23 cellular contexts compared by ENCODE assay signal in the genomic region with DNA sequence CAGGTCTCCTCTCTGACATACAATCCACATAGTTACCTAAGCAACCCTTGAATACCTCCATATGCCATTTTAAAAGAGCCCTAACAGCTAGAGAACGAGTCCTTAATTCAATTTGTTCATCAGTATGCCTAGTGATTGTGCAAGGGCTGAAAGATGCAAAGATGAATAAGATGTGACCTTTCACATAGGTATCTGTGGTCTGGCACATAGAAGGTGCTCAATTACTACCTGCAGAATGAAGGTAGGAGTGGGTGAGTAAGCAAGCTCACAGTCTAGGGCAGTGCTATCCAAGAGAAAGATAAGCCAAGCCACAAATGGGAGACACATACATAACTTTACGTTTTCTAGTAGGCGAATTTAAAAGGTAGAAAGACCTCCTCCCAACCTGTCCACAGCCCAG.
"Had no signal": no experiment of that assay in that cellular context is flagged by ENCODE, and none has a peak within 500 bp of the region (broad histone marks: within the 10 kb centered on the region; RNA-seq: fewer than 3 reads in every experiment).

No MANE protein-coding gene starts in this region.

- H3K4me3 ChIP-seq: colonic mucosa, gastrocnemius medialis, heart right ventricle, left ventricle myocardium inferior, lower lobe of right lung, pancreas, tibial artery, upper lobe of right lung, vagina had no signal

- H3K27me3 ChIP-seq: colonic mucosa, gastrocnemius medialis, heart right ventricle, pancreas, tibial artery, upper lobe of right lung, vagina had no signal

- DNase-seq: colonic mucosa; dermis blood vessel endothelial cell; endodermal cell; gastrocnemius medialis; heart right ventricle; hypothalamus; left cardiac atrium; left ventricle myocardium inferior; lower lobe of right lung; mesenchymal stem cell; midbrain; occipital lobe; pancreas; right cardiac atrium; small intestine; stimulated activated CD4-positive, alpha-beta T cell treated with anti-CD3 and anti-CD28 coated beads, Interleukin-12 subunit alpha, Interleukin-12 subunit beta, amount 100 ng/mL, for 4 hours; stimulated activated naive CD4-positive, alpha-beta T cell treated with Interleukin-2 at 50 U/mL for 16 hours; tibial artery; upper lobe of right lung had no signal

- H3K36me3 ChIP-seq: colonic mucosa, gastrocnemius medialis, heart right ventricle, left ventricle myocardium inferior, lower lobe of right lung, pancreas, tibial artery, upper lobe of right lung, vagina had no signal

- H3K9me3 Mint-ChIP-seq: endodermal cell, nephron had no signal

- H3K27ac ChIP-seq: colonic mucosa, gastrocnemius medialis, heart right ventricle, left ventricle myocardium inferior, lower lobe of right lung, pancreas, tibial artery, upper lobe of right lung, vagina had no signal

- H3K27ac Mint-ChIP-seq: endodermal cell, nephron, progenitor cell of endocrine pancreas had no signal

- H3K9me3 ChIP-seq: colonic mucosa, gastrocnemius medialis, heart right ventricle, left ventricle myocardium inferior, lower lobe of right lung, pancreas, tibial artery, upper lobe of right lung, vagina had no signal

- H3K4me1 ChIP-seq: colonic mucosa, gastrocnemius medialis, heart right ventricle, left ventricle myocardium inferior, lower lobe of right lung, pancreas, tibial artery, upper lobe of right lung, vagina had no signal

- H3K4me3 Mint-ChIP-seq: endodermal cell, nephron had no signal

- ATAC-seq: esophagus mucosa, gastrocnemius medialis, heart right ventricle, left cardiac atrium, lower lobe of right lung, pancreas, right cardiac atrium, upper lobe of right lung had no signal

- H3K27me3 Mint-ChIP-seq: progenitor cell of endocrine pancreas had no signal
